Comparison of ENCODE assay signal across 27 cellular contexts in the genomic region with DNA sequence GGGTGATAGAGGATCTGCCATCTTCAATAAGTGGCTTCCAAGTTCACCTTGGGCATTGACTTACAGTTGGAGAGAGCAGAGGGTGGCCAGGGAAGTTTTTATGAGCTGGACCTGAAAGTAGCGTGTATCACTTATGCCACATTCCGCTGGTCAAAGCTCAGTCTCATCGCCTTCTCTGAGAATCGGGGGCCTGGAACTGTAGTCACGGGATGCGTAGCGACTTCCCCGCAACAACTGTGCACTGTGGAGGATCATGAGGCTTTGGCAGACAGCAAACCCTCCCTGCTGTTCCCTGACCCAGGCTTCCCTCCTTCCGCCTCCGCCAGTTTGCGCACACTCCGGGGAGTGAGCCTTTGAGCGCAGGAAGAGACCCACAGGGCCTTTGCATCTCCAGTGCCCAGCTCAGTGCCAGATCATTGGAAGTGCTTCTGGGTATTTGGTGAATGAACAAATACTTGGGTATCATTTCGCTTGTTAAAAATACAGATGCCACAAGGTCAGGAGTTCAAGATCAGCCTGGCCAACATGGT.
"Had no signal": no experiment of that assay in that cellular context is flagged by ENCODE, and none has a peak within 500 bp of the region (broad histone marks: within the 10 kb centered on the region; RNA-seq: fewer than 3 reads in every experiment).

No MANE protein-coding gene starts in this region.

- H3K36me3 ChIP-seq: colonic mucosa, esophagus squamous epithelium, heart right ventricle, pancreas, right lobe of liver, suprapubic skin, transverse colon, vagina had no signal

- H3K4me1 ChIP-seq: colonic mucosa, pancreas, right lobe of liver, suprapubic skin had no signal

- H3K27ac ChIP-seq: colonic mucosa, esophagus squamous epithelium, heart right ventricle, pancreas, right lobe of liver, suprapubic skin, transverse colon, vagina had no signal

- H3K4me3 ChIP-seq: colonic mucosa, esophagus squamous epithelium, heart right ventricle, lung, mucosa of descending colon, pancreas, right lobe of liver, suprapubic skin, transverse colon, vagina had no signal

- H3K36me3 Mint-ChIP-seq: memory B cell; mesothelial cell of epicardium; naive B cell; stimulated activated naive B cell treated with anti-CD40 and anti-IgM and Interleukin-4, amounts not matched to agents 10 μg/mL and 1 μg/mL and 100 μg/mL, for 72 hours had no signal

- H3K9me3 Mint-ChIP-seq: dendritic cell treated with granulocyte-macrophage colony-stimulating factor and Interleukin-4, amounts not matched to agents 40 ng/mL and 50 ng/mL, for 4 days; memory B cell; mesothelial cell of epicardium; naive B cell; nephron; stimulated activated naive B cell treated with anti-CD40 and anti-IgM and Interleukin-4, amounts not matched to agents 10 μg/mL and 1 μg/mL and 100 μg/mL, for 72 hours; stimulated activated naive CD8-positive, alpha-beta T cell treated with anti-CD3 and anti-CD28 coated beads, Interleukin-15, Interleukin-2, amounts not matched to agents 100 ng/mL and 50 ng/mL, for 24 hours had no signal

- H3K4me1 Mint-ChIP-seq: memory B cell had no signal

- H3K27ac Mint-ChIP-seq: dendritic cell treated with granulocyte-macrophage colony-stimulating factor and Interleukin-4, amounts not matched to agents 40 ng/mL and 50 ng/mL, for 4 days; memory B cell; mesothelial cell of epicardium; naive B cell; nephron; progenitor cell of endocrine pancreas; stimulated activated naive B cell treated with anti-CD40 and anti-IgM and Interleukin-4, amounts not matched to agents 10 μg/mL and 1 μg/mL and 100 μg/mL, for 72 hours; stimulated activated naive CD8-positive, alpha-beta T cell treated with anti-CD3 and anti-CD28 coated beads, Interleukin-15, Interleukin-2, amounts not matched to agents 100 ng/mL and 50 ng/mL, for 24 hours had no signal

- H3K9me3 ChIP-seq: colonic mucosa, esophagus squamous epithelium, heart right ventricle, mucosa of descending colon, pancreas, right lobe of liver, suprapubic skin, transverse colon, vagina had no signal

- DNase-seq: central memory CD4-positive, alpha-beta T cell; colonic mucosa; effector CD8-positive, alpha-beta T cell; erythroblast; esophagus squamous epithelium; foreskin melanocyte; glutamatergic neuron; heart right ventricle; hippocampal formation; mucosa of descending colon; naive B cell; nucleus accumbens; stimulated activated CD4-positive, alpha-beta T cell treated with anti-CD3 and anti-CD28 coated beads, Interleukin-2, amount 100 ng/mL, for 48 hours; stimulated activated naive B cell treated with anti-CD40 and anti-IgM and Interleukin-4, amounts not matched to agents 10 μg/mL and 1 μg/mL and 100 μg/mL, for 72 hours; transverse colon had no signal

- H3K27me3 ChIP-seq: colonic mucosa, pancreas, right lobe of liver, vagina had no signal

- ATAC-seq: heart right ventricle; left lobe of liver; mucosa of descending colon; pancreas; right lobe of liver; stimulated activated naive B cell treated with anti-CD40 and anti-IgM and Interleukin-4, amounts not matched to agents 10 μg/mL and 1 μg/mL and 100 μg/mL, for 72 hours had no signal

- H3K4me3 Mint-ChIP-seq: dendritic cell treated with granulocyte-macrophage colony-stimulating factor and Interleukin-4, amounts not matched to agents 40 ng/mL and 50 ng/mL, for 4 days; memory B cell; mesothelial cell of epicardium; nephron; stimulated activated naive B cell treated with anti-CD40 and anti-IgM and Interleukin-4, amounts not matched to agents 10 μg/mL and 1 μg/mL and 100 μg/mL, for 72 hours; stimulated activated naive CD8-positive, alpha-beta T cell treated with anti-CD3 and anti-CD28 coated beads, Interleukin-15, Interleukin-2, amounts not matched to agents 100 ng/mL and 50 ng/mL, for 24 hours had no signal
